1 cellular context compared by ENCODE assay signal in the genomic region with DNA sequence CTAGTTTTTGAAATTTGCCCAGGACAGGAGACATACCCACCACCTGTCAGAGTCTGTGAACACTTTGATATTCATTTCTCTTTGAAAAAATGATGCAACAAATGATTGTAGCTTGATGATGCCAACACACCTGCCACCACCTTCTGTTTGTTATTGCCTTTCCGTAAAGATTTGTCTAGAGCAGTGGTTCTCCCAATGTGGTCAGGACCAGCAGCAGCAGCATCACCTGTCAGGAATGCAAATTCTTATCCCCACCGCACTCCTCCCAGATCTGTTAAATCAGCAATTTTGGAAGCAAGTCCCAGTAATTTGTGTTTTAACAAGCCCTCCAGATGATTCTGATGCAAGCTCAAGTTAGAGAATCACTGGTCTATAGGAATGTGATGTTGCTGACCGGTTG.
TF ChIP-seq lines count a peak whose summit lies in the region.

No MANE protein-coding gene starts in this region.

TF ChIP-seq in WTC11, 78 proteins besides CTCF, POLR2A, EP300 and RAD21 (continued from another document):
- TF ChIP-seq AFF4 (CRISPR knock-in tag; IDR thresholded peaks at IDR 0.05; ENCODE audit: borderline replicate concordance) (no peak), ETV6 (CRISPR knock-in tag; IDR thresholded peaks at IDR 0.05) (no peak), NR3C1 (CRISPR knock-in tag; conservative IDR thresholded peaks at IDR 0.05; ENCODE audit: low read depth) (no peak), GTF2I (CRISPR knock-in tag; conservative IDR thresholded peaks at IDR 0.05) (no peak), HMGA2 (CRISPR knock-in tag; IDR thresholded peaks at IDR 0.05) (no peak), ESRRA (CRISPR knock-in tag; IDR thresholded peaks at IDR 0.05; ENCODE audit: borderline replicate concordance) (no peak), ZBTB21 (CRISPR knock-in tag; IDR thresholded peaks at IDR 0.05; ENCODE audit: borderline replicate concordance) (no peak)
- TF ChIP-seq, protein P1, sequence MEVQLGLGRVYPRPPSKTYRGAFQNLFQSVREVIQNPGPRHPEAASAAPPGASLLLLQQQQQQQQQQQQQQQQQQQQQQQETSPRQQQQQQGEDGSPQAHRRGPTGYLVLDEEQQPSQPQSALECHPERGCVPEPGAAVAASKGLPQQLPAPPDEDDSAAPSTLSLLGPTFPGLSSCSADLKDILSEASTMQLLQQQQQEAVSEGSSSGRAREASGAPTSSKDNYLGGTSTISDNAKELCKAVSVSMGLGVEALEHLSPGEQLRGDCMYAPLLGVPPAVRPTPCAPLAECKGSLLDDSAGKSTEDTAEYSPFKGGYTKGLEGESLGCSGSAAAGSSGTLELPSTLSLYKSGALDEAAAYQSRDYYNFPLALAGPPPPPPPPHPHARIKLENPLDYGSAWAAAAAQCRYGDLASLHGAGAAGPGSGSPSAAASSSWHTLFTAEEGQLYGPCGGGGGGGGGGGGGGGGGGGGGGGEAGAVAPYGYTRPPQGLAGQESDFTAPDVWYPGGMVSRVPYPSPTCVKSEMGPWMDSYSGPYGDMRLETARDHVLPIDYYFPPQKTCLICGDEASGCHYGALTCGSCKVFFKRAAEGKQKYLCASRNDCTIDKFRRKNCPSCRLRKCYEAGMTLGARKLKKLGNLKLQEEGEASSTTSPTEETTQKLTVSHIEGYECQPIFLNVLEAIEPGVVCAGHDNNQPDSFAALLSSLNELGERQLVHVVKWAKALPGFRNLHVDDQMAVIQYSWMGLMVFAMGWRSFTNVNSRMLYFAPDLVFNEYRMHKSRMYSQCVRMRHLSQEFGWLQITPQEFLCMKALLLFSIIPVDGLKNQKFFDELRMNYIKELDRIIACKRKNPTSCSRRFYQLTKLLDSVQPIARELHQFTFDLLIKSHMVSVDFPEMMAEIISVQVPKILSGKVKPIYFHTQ (CRISPR knock-in tag; IDR thresholded peaks at IDR 0.05), result no peak
- TF ChIP-seq, protein P2, sequence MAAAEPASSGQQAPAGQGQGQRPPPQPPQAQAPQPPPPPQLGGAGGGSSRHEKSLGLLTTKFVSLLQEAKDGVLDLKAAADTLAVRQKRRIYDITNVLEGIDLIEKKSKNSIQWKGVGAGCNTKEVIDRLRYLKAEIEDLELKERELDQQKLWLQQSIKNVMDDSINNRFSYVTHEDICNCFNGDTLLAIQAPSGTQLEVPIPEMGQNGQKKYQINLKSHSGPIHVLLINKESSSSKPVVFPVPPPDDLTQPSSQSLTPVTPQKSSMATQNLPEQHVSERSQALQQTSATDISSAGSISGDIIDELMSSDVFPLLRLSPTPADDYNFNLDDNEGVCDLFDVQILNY (CRISPR knock-in tag; IDR thresholded peaks at IDR 0.05), result no peak
- TF ChIP-seq, protein P3, sequence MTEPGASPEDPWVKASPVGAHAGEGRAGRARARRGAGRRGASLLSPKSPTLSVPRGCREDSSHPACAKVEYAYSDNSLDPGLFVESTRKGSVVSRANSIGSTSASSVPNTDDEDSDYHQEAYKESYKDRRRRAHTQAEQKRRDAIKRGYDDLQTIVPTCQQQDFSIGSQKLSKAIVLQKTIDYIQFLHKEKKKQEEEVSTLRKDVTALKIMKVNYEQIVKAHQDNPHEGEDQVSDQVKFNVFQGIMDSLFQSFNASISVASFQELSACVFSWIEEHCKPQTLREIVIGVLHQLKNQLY (CRISPR knock-in tag; IDR thresholded peaks at IDR 0.05), result no peak
